17 cellular contexts compared by ENCODE assay signal in the genomic region with DNA sequence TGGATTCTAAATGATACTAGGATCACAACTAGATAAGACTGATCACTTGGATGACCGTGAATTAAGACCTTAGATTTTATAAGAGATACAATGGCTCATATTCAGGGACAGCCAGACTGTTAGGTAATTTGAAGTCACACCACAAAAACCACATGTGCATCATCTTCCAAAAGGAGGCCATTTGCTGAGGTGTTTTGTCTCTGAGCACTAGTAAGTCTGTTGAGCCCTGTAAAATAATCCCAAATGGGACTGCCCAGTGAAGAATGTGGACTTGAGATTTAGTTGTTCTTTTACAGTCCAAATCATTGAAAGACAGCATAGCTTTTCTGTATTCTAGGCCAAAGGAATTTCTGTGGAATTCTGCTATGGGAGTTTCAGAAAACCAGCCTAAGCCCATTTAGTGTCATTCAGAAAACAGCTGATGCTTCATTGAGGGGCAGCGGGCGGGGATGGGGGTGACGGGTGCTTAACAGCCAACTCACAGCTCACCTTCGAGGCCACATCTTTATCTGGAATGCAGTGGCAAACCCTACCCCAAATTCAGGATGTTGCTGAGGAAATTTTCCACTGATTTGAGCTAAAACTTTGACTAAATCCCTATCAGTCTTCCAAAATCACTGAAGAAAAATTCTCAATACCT.
A peak's percentile ranks its signal among the peaks of the same experiment; 100 is the strongest.
DNase-seq lines count a peak whose midpoint lies in the region; ATAC-seq, FAIRE-seq and TF ChIP-seq lines count a peak whose summit lies in the region.
"Had no signal": no experiment of that assay in that cellular context is flagged by ENCODE, and none has a peak within 500 bp of the region (broad histone marks: within the 10 kb centered on the region; RNA-seq: fewer than 3 reads in every experiment).

No MANE protein-coding gene starts in this region.

- H3K9ac ChIP-seq in HepG2 (ENCODE audit: insufficient read depth, low read depth, low read length) = no peak overlapping the region

- in situ Hi-C loops in HepG2 (cut with HindIII; ENCODE audit: extremely low pct_ligation_motif_present, low pct_unique_long_range_greater_than_20kb) = no loop called here

- DNase-seq in HepG2 (ENCODE audit: low spot score) (no peak), right lobe of liver (no peak), amniotic epithelial cell (ENCODE audit: low read depth) (peak; percentile 72), glomerular visceral epithelial cell (ENCODE audit: extremely low spot score) (peak; percentile 73), NCI-H526 (lab: John Stamatoyannopoulos, UW) (no peak), SHP77 treated with DMSO at 0.1 percent for 48 hours (lab: John Stamatoyannopoulos, UW) (no peak), SIG-M5 treated with dmso at 0.1 percent for 504 hours (lab: John Stamatoyannopoulos, UW; ENCODE audit: unreplicated experiment) (no peak), activated T-cell treated with anti-CD3 and anti-CD28 coated beads for 4 hours (no peak)
- DNase-seq: activated CD4-positive, alpha-beta T cell treated with anti-CD3 and anti-CD28 coated beads, Interleukin-2, amount 10 ng/mL, durations not matched to agents 24 days and 14 days; activated T-cell treated with anti-CD3 and anti-CD28 coated beads, Interleukin-2, amount 50 U/mL, for 1 hour; NCI-H1436; Peyer's patch; stimulated activated naive B cell treated with anti-CD40 and anti-IgM and Interleukin-4, amounts not matched to agents 10 μg/mL and 1 μg/mL and 100 μg/mL, for 72 hours had no signal

- H4K20me1 ChIP-seq in HepG2 (ENCODE audit: insufficient read depth, low read length) = no peaks in the 10 kb centered on the region

- POLR2A ChIA-PET in HepG2 (lab: Yijun Ruan, JAX) = no interaction called here

- TF ChIP-seq POLR2A in HepG2 (IDR thresholded peaks at IDR 0.05; ENCODE audit: insufficient read depth in 1 of 2, low read depth in 2 of 2, low read length in 2 of 2) (no peak; a peak in 1 of 4 replicates), right lobe of liver (IDR thresholded peaks at IDR 0.05) (no peak)

- H3K27ac ChIP-seq in HepG2 (ENCODE audit: extremely low read length, insufficient read depth, low read length) = no peak overlapping the region
- H3K27ac ChIP-seq in right lobe of liver = no peak overlapping the region
- H3K27ac ChIP-seq: Peyer's patch, vagina had no signal

- H3K27me3 ChIP-seq in HepG2 (ENCODE audit: control insufficient read depth in 1 of 2, insufficient read depth in 2 of 2, low read length in 2 of 2) (no peaks in the 10 kb centered on the region), right lobe of liver (no peaks in the 10 kb centered on the region)
- H3K27me3 ChIP-seq: Peyer's patch, vagina had no signal

- no peak for ATAC-seq in HepG2
- no peak for ATAC-seq in right lobe of liver
- ATAC-seq: esophagus mucosa; K562; stimulated activated naive B cell treated with anti-CD40 and anti-IgM and Interleukin-4, amounts not matched to agents 10 μg/mL and 1 μg/mL and 100 μg/mL, for 72 hours had no signal

- 98% methylated on average over 4 of the region's 5 CpGs for WGBS in HepG2 (ENCODE audit: low lambda C conversion rate)
- WGBS in right lobe of liver (ENCODE audit: insufficient coverage, low coverage, low lambda C conversion rate, missing lambda C conversion rate) = 82% methylated on average over 4 of the region's 5 CpGs

- H3K36me3 ChIP-seq in HepG2 (replicated peaks in 1 of 2; ENCODE audit: control insufficient read depth in 1 of 2, insufficient read depth in 2 of 2, low read length in 2 of 2) = 0 out of 5 replicates have a peak, but pooled peaks cover 2 to 6% of the 10 kb centered on the region in 2 experiments
- no peaks in the 10 kb centered on the region for H3K36me3 ChIP-seq in right lobe of liver
- H3K36me3 ChIP-seq: Peyer's patch, vagina had no signal

- H3K4me3 ChIP-seq in HepG2 (replicated peaks in 1 of 3; ENCODE audit: insufficient read depth in 1 of 3, low read depth in 2 of 3, low read length in 3 of 3) (no peak overlapping the region), right lobe of liver (no peak overlapping the region)
- H3K4me3 ChIP-seq: K562, Peyer's patch, vagina had no signal

- no peak for TF ChIP-seq RAD21 in HepG2 (CRISPR knock-in tag; IDR thresholded peaks at IDR 0.05)

- intact Hi-C loops in HepG2 (cut with micrococcal nuclease; ENCODE audit: unreplicated experiment) (no loop called here), right lobe of liver (cut with DNase I) (no loop called here)

- no peak overlapping the region for H3K4me2 ChIP-seq in HepG2 (ENCODE audit: low read depth, low read length)

- peaks cover 51% of the 10 kb centered on the region for H3K4me1 ChIP-seq in HepG2 (ENCODE audit: insufficient read depth, low read length)
- peaks cover 0 to 5% (median 0%) of the 10 kb centered on the region in 4 donors for H3K4me1 ChIP-seq in right lobe of liver
- H3K4me1 ChIP-seq: Peyer's patch had no signal

- no peak for TF ChIP-seq EP300 in HepG2 (IDR thresholded peaks at IDR 0.05; ENCODE audit: low read depth in 2 of 2, low read length in 2 of 2)
- no peak for TF ChIP-seq EP300 in HepG2 (CRISPR knock-in tag; IDR thresholded peaks at IDR 0.05; ENCODE audit: borderline replicate concordance)

- no peak for FAIRE-seq in HepG2 (lab: Jason Lieb, UNC)
- FAIRE-seq: colon, K562 had no signal

- BruUV-seq in HepG2 (replicated peaks; lab: Mats Ljungman, UMichigan) = no TSS peak

- CTCF ChIA-PET in HepG2 (lab: Yijun Ruan, JAX; ENCODE audit: low intra/inter-chr PET ratio, low total read pairs) = no interaction called here

- no peak for TF ChIP-seq CTCF in HepG2 (CRISPR knock-in tag; IDR thresholded peaks at IDR 0.05)
- no peak for TF ChIP-seq CTCF in right lobe of liver (IDR thresholded peaks at IDR 0.05)

- H3K79me2 ChIP-seq in HepG2 (ENCODE audit: insufficient read depth, low read length) = no peaks in the 10 kb centered on the region

- no peaks in the 10 kb centered on the region for H3K9me3 ChIP-seq in HepG2 (ENCODE audit: low read length)
- H3K9me3 ChIP-seq in right lobe of liver = no peaks in the 10 kb centered on the region
- H3K9me3 ChIP-seq: Peyer's patch, vagina had no signal

- no peak overlapping the region for H2AFZ ChIP-seq in HepG2 (ENCODE audit: low read length)

TF ChIP-seq in HepG2, 621 proteins besides CTCF, POLR2A, EP300 and RAD21:
- TF ChIP-seq POLR2G (IDR thresholded peaks at IDR 0.05; ENCODE audit: low read depth, low read length) (0 out of 2 replicates have a peak, but pooled peaks have one; percentile 30), AGO2 (optimal IDR thresholded peaks at IDR 0.05; ENCODE audit: low read depth, low read length) (peak; percentile 36), RBM22 (optimal IDR thresholded peaks at IDR 0.05; ENCODE audit: low read length) (peak; percentile 88), SRY (CRISPR knock-in tag; IDR thresholded peaks at IDR 0.05) (no peak)

Comparison
In these comparisons a context has a peak if more than half of its experiments do, and no peak if none do; other contexts are left out.
1. DNase-seq: peak in amniotic epithelial cell (single experiment) and glomerular visceral epithelial cell (single experiment); none in HepG2 (single experiment), right lobe of liver (0 of 3), NCI-H526 (0 of 2), SHP77 treated with DMSO at 0.1 percent for 48 hours (single experiment), SIG-M5 treated with dmso at 0.1 percent for 504 hours (single experiment) and activated T-cell treated with anti-CD3 and anti-CD28 coated beads for 4 hours (single experiment).